ENCODE assay signal across 35 cellular contexts in genomic region chrX:110512341-110512740, GRCh38.
DNase-seq lines count a peak whose midpoint lies in the region; ATAC-seq, FAIRE-seq and TF ChIP-seq lines count a peak whose summit lies in the region.
"Had no signal": no experiment of that assay in that cellular context is flagged by ENCODE, and none has a peak within 500 bp of the region (broad histone marks: within the 10 kb centered on the region; RNA-seq: fewer than 3 reads in every experiment).

No MANE protein-coding gene starts in this region.

- H3K36me3 Mint-ChIP-seq in astrocyte (ENCODE audit: low read depth, unreplicated experiment) (no peaks in the 10 kb centered on the region), GM23338 (ENCODE audit: low read depth) (no peaks in the 10 kb centered on the region)
- H3K36me3 Mint-ChIP-seq: CD14-positive monocyte; CD4-positive, alpha-beta memory T cell; CD4-positive, CD25-positive, alpha-beta regulatory T cell; CD8-positive, alpha-beta memory T cell; CD8-positive, alpha-beta T cell had no signal

- H3K79me2 ChIP-seq in astrocyte (ENCODE audit: insufficient read depth, low read length) = no peaks in the 10 kb centered on the region
- no peaks in the 10 kb centered on the region for H3K79me2 ChIP-seq in GM23338 (replicated peaks; ENCODE audit: insufficient read depth)

- WGBS in aorta, 2 donors = 64 to 82% methylated on average over 1 of the region's 1 CpG

- BruUV-seq in A673 (replicated peaks; lab: Mats Ljungman, UMichigan) = no TSS peak

- H3K9me3 ChIP-seq in A673 (ENCODE audit: low read depth, low read length, poor library complexity, severe bottlenecking) (peaks cover 4% of the 10 kb centered on the region), SK-N-MC (ENCODE audit: low read depth, low read length) (no peaks in the 10 kb centered on the region), astrocyte (ENCODE audit: insufficient read depth, low read depth, low read length) (no peaks in the 10 kb centered on the region), aorta (ENCODE audit: control insufficient read depth, low read length) (no peaks in the 10 kb centered on the region)
- H3K9me3 ChIP-seq: A549, BE2C, Caco-2 had no signal

- H3K4me3 ChIP-seq in A673 (ENCODE audit: low read depth, low read length, poor library complexity, severe bottlenecking) (no peak overlapping the region), SK-N-MC (no peak overlapping the region), astrocyte (ENCODE audit: insufficient read depth, low read depth, low read length) (no peak overlapping the region), GM23338 (no peak overlapping the region), aorta (ENCODE audit: low read length in 2 of 2) (no peak overlapping the region)
- H3K4me3 ChIP-seq: A549; BLaER1; BLaER1 treated with 17β-estradiol and CSF1 and Interleukin-3, amounts not matched to agents 10 nM and 100 nM had no signal

- TF ChIP-seq CTCF in A673 (conservative IDR thresholded peaks at IDR 0.05; ENCODE audit: low read depth, low read length) (no peak), astrocyte (IDR thresholded peaks at IDR 0.05; ENCODE audit: insufficient read depth, low read depth, low read length) (no peak), GM23338 (conservative IDR thresholded peaks at IDR 0.05; ENCODE audit: low read depth in 2 of 2) (no peak)

- intact Hi-C loops in A673 (cut with micrococcal nuclease; ENCODE audit: unreplicated experiment) = no loop called here
- intact Hi-C loops in aorta (cut with DNase I) = no loop called here

- no peaks in the 10 kb centered on the region for H3K36me3 ChIP-seq in A673 (ENCODE audit: insufficient read depth, low read length, poor library complexity, severe bottlenecking)
- H3K36me3 ChIP-seq in SK-N-MC (ENCODE audit: insufficient read depth, low read length) = no peaks in the 10 kb centered on the region
- H3K36me3 ChIP-seq in astrocyte (ENCODE audit: insufficient read depth, low read length) = no peaks in the 10 kb centered on the region
- no peaks in the 10 kb centered on the region for H3K36me3 ChIP-seq in GM23338 (ENCODE audit: insufficient read depth)
- H3K36me3 ChIP-seq in aorta (ENCODE audit: control insufficient read depth in 1 of 2, insufficient read depth in 2 of 2, low read length in 1 of 2) = no peaks in the 10 kb centered on the region
- H3K36me3 ChIP-seq: BE2C; BLaER1; BLaER1 treated with 17β-estradiol and CSF1 and Interleukin-3, amounts not matched to agents 10 nM and 100 nM had no signal

- H3K27me3 ChIP-seq in A673 (replicated peaks; ENCODE audit: insufficient read depth, low read depth, low read length, poor library complexity) (no peaks in the 10 kb centered on the region), astrocyte (ENCODE audit: insufficient read depth, low read length) (no peaks in the 10 kb centered on the region), GM23338 (ENCODE audit: insufficient read depth) (no peaks in the 10 kb centered on the region), aorta (ENCODE audit: control insufficient read depth in 1 of 2, insufficient read depth in 2 of 2, low read length in 1 of 2) (no peaks in the 10 kb centered on the region)
- H3K27me3 ChIP-seq: BE2C had no signal

- no peaks in the 10 kb centered on the region for H3K9me2 ChIP-seq in GM23338 (ENCODE audit: insufficient read depth)

- CTCF ChIA-PET in A673 (lab: Charles Lee) = no interaction called here

- H3K4me1 ChIP-seq in A673 (ENCODE audit: insufficient read depth, low read length, poor library complexity, severe bottlenecking) = peaks cover 27% of the 10 kb centered on the region
- H3K4me1 ChIP-seq in astrocyte (ENCODE audit: insufficient read depth, low read length) = no peaks in the 10 kb centered on the region
- H3K4me1 ChIP-seq in GM23338 (ENCODE audit: insufficient read depth) = peaks cover 3% of the 10 kb centered on the region; the same call in 1 of the 2 replicates
- no peaks in the 10 kb centered on the region for H3K4me1 ChIP-seq in aorta (ENCODE audit: control insufficient read depth in 1 of 2, insufficient read depth in 2 of 2, low read length in 2 of 2)
- H3K4me1 ChIP-seq: A549; BE2C; BLaER1; BLaER1 treated with 17β-estradiol and CSF1 and Interleukin-3, amounts not matched to agents 10 nM and 100 nM had no signal

- peaks cover 12% of the 10 kb centered on the region for H3K4me1 Mint-ChIP-seq in astrocyte (ENCODE audit: low read depth, unreplicated experiment)
- H3K4me1 Mint-ChIP-seq in GM23338 = peaks cover 16% of the 10 kb centered on the region
- H3K4me1 Mint-ChIP-seq: B cell; CD14-positive monocyte; CD4-positive, CD25-positive, alpha-beta regulatory T cell; CD8-positive, alpha-beta memory T cell had no signal

- H3K27me3 Mint-ChIP-seq in astrocyte (ENCODE audit: low read depth, unreplicated experiment) (no peaks in the 10 kb centered on the region), GM23338 (ENCODE audit: insufficient read depth, low read depth, poor library complexity) (no peaks in the 10 kb centered on the region)
- H3K27me3 Mint-ChIP-seq: B cell; CD4-positive, alpha-beta T cell; CD4-positive, CD25-positive, alpha-beta regulatory T cell had no signal

- DNase-seq in A673 (ENCODE audit: low spot score) (peak; percentile 64), SK-N-MC (ENCODE audit: low read depth, low spot score) (peak; percentile 70), astrocyte (ENCODE audit: low read depth) (no peak), GM23338 (ENCODE audit: low spot score) (no peak), aorta (no peak)
- DNase-seq: 8988T; ACHN; AML-193; BE2C; C1 segment of cervical spinal cord; Caco-2; Calu3; CD4-positive, alpha-beta memory T cell; CD4-positive, alpha-beta T cell; CD4-positive, CD25-positive, alpha-beta regulatory T cell; CD8-positive, alpha-beta memory T cell; CD8-positive, alpha-beta T cell; COR-L47; DMS 273 treated with DMSO at 0.1 percent for 48 hours; DMS153; DMS53; DMS79; DMS79 treated with DMSO at 0.1 percent for 48 hours; DND-41; EL had no signal

- peak; percentile 55 for FAIRE-seq in astrocyte (lab: Jason Lieb, UNC)
- FAIRE-seq: A204.1, D721Med had no signal

- no peak overlapping the region for H3K4me3 Mint-ChIP-seq in astrocyte (ENCODE audit: unreplicated experiment)
- H3K4me3 Mint-ChIP-seq in GM23338 = no peak overlapping the region
- H3K4me3 Mint-ChIP-seq: B cell; CD14-positive monocyte; CD4-positive, alpha-beta memory T cell; CD4-positive, alpha-beta T cell; CD4-positive, CD25-positive, alpha-beta regulatory T cell; CD8-positive, alpha-beta memory T cell; CD8-positive, alpha-beta T cell had no signal

- ATAC-seq in GM23338 (no peak), aorta (ENCODE audit: low FRiP score) (no peak), HG03025 (IDR thresholded peaks at IDR 0.05; ENCODE audit: low FRiP score, unreplicated experiment) (no peak)
- ATAC-seq: A549; CD8-positive, alpha-beta T cell had no signal

- H3K4me2 ChIP-seq in astrocyte (ENCODE audit: low read length) (no peak overlapping the region), GM23338 (no peak overlapping the region)
- H3K4me2 ChIP-seq: A549; BLaER1; BLaER1 treated with 17β-estradiol and CSF1 and Interleukin-3, amounts not matched to agents 10 nM and 100 nM had no signal

- H2AFZ ChIP-seq in astrocyte (ENCODE audit: low read depth, low read length) = no peak overlapping the region
- H2AFZ ChIP-seq in GM23338 = no peak overlapping the region

- H3K27ac ChIP-seq in A673 (ENCODE audit: low read depth, low read length, poor library complexity, severe bottlenecking) (peak overlapping the region; percentile 64), SK-N-MC (peak overlapping the region; percentile 80), astrocyte (ENCODE audit: low read depth, low read length) (no peak overlapping the region), GM23338 (ENCODE audit: low read depth) (no peak overlapping the region), aorta (ENCODE audit: low read depth in 1 of 2, low read length in 2 of 2) (no peak overlapping the region)
- H3K27ac ChIP-seq: 22Rv1; A549; BLaER1; BLaER1 treated with 17β-estradiol and CSF1 and Interleukin-3, amounts not matched to agents 10 nM and 100 nM; C4-2B had no signal

- no peak overlapping the region for H3K9ac ChIP-seq in SK-N-MC (ENCODE audit: insufficient read length)
- H3K9ac ChIP-seq in astrocyte (ENCODE audit: low read length) = no peak overlapping the region
- H3K9ac ChIP-seq: BLaER1; BLaER1 treated with 17β-estradiol and CSF1 and Interleukin-3, amounts not matched to agents 10 nM and 100 nM had no signal

- POLR2A ChIA-PET in A673 (lab: Charles Lee; ENCODE audit: low non-redundant PET) = interaction anchor here (0.8 kb wide), 1 partner anchor 14 kb away, joined by 4 read pairs; no protein-coding TSS in a partner anchor

- H3K9me3 Mint-ChIP-seq in astrocyte (ENCODE audit: unreplicated experiment) (no peaks in the 10 kb centered on the region), GM23338 (peaks cover 4% of the 10 kb centered on the region; the same call in 1 of the 3 replicates)
- H3K9me3 Mint-ChIP-seq: CD4-positive, alpha-beta memory T cell; CD4-positive, alpha-beta T cell; CD8-positive, alpha-beta memory T cell; CD8-positive, alpha-beta T cell had no signal

- H3K27ac Mint-ChIP-seq in astrocyte (ENCODE audit: unreplicated experiment) (no peak overlapping the region), GM23338 (no peak overlapping the region)
- H3K27ac Mint-ChIP-seq: B cell; CD14-positive monocyte; CD4-positive, alpha-beta memory T cell; CD4-positive, alpha-beta T cell; CD8-positive, alpha-beta memory T cell; CD8-positive, alpha-beta T cell had no signal

- no peaks in the 10 kb centered on the region for H3F3A ChIP-seq in GM23338 (replicated peaks; ENCODE audit: low read depth)

- no peaks in the 10 kb centered on the region for H4K20me1 ChIP-seq in astrocyte (ENCODE audit: insufficient read depth, low read length)
- no peaks in the 10 kb centered on the region for H4K20me1 ChIP-seq in GM23338 (replicated peaks; ENCODE audit: insufficient read depth)
- H4K20me1 ChIP-seq: BLaER1; BLaER1 treated with 17β-estradiol and CSF1 and Interleukin-3, amounts not matched to agents 10 nM and 100 nM had no signal

Comparison
In these comparisons a context has a peak if more than half of its experiments do, and no peak if none do; other contexts are left out.
1. DNase-seq: peak in A673 (single experiment) and SK-N-MC (single experiment); none in astrocyte (single experiment), GM23338 (single experiment) and aorta (0 of 2).
2. H3K27ac ChIP-seq: peak in A673 (single experiment) and SK-N-MC (single experiment); none in astrocyte (single experiment), GM23338 (single experiment) and aorta (0 of 2).